Comparison of ENCODE assay signal across 2 cellular contexts in the genomic region with DNA sequence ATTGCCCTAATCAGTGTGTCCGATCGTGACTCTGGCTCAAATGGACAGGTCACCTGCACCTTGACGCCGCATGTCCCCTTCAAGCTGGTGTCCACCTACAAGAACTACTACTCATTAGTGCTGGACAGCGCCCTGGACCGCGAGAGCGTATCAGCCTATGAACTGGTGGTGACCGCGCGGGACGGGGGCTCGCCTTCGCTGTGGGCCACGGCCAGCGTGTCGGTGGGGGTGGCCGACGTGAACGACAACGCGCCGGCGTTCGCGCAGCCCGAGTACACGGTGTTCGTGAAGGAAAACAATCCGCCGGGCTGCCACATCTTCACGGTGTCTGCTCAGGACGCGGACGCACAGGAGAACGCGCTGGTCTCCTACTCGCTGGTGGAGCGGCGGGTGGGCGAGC.
TF ChIP-seq lines count a peak whose summit lies in the region.

No MANE protein-coding gene starts in this region.

TF ChIP-seq in GM23338, 12 proteins besides CTCF, POLR2A, EP300 and RAD21 (continued from another document):
- TF ChIP-seq, protein P1, sequence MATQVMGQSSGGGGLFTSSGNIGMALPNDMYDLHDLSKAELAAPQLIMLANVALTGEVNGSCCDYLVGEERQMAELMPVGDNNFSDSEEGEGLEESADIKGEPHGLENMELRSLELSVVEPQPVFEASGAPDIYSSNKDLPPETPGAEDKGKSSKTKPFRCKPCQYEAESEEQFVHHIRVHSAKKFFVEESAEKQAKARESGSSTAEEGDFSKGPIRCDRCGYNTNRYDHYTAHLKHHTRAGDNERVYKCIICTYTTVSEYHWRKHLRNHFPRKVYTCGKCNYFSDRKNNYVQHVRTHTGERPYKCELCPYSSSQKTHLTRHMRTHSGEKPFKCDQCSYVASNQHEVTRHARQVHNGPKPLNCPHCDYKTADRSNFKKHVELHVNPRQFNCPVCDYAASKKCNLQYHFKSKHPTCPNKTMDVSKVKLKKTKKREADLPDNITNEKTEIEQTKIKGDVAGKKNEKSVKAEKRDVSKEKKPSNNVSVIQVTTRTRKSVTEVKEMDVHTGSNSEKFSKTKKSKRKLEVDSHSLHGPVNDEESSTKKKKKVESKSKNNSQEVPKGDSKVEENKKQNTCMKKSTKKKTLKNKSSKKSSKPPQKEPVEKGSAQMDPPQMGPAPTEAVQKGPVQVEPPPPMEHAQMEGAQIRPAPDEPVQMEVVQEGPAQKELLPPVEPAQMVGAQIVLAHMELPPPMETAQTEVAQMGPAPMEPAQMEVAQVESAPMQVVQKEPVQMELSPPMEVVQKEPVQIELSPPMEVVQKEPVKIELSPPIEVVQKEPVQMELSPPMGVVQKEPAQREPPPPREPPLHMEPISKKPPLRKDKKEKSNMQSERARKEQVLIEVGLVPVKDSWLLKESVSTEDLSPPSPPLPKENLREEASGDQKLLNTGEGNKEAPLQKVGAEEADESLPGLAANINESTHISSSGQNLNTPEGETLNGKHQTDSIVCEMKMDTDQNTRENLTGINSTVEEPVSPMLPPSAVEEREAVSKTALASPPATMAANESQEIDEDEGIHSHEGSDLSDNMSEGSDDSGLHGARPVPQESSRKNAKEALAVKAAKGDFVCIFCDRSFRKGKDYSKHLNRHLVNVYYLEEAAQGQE (IDR thresholded peaks at IDR 0.05; ENCODE audit: unreplicated experiment): peak; percentile 57
TF ChIP-seq in GM23338: peak in this region for 1.

TF ChIP-seq in Ishikawa, 13 proteins besides CTCF, POLR2A, EP300 and RAD21:
- TF ChIP-seq, protein P1 (IDR thresholded peaks at IDR 0.05; ENCODE audit: low read depth): peak; percentile 45; the same call in 1 of the 2 replicates
- no peak for TF ChIP-seq NFIC (IDR thresholded peaks at IDR 0.05)
